ENCODE assay signal across 1 cellular context in the genomic region with DNA sequence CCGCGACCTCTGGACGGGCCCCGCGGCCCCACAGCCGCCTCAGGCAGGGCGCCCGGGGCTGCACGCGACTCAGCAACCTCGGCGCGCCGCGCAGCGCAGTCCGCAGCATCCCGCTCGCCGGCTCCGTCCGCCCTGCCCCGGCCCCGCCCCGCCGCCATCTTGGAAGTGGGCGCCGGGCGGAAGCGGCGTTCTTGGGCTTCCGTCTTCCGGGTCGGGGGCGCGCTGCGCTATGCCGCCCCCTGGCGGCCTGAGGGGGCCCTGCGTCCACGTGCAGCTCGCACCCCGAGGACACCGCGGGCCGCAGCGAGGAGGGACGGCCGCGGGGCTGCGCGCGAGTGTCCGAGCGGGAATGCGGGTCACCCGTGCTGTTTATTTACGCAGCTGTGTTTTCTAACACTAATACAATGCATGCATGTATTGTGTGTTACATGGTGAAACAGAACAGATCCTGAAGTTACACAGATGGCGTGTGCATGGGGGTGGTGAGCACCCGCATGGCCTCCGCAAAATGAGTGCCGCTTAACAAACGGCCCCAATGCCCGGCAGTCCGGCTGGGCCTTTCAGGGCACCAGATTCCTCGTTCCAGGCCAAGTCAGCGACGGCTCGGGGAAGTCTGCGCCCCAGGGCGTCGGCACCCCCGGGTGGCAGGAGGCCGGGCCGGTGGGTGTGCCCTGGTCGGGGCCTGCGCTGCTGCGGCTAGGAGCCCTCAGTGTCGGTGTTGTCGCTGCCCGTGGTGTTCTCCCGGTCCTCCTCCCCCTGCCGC.
A peak's percentile ranks its signal among the peaks of the same experiment; 100 is the strongest.
TF ChIP-seq lines count a peak whose summit lies in the region.

TSS of gene DNLZ (minus strand) at position 139 of the 763 bp plus-strand sequence. CDS start at position 109, 30 bp downstream.

TF ChIP-seq in GM12878, 131 proteins besides CTCF, POLR2A, EP300 and RAD21 (continued from another document and continues in another):
- no peak for TF ChIP-seq ZNF274 (IDR thresholded peaks at IDR 0.05; ENCODE audit: insufficient read depth, insufficient read length)
- TF ChIP-seq ASH2L (IDR thresholded peaks at IDR 0.05; ENCODE audit: borderline replicate concordance, low read depth), result 0 out of 2 replicates have a peak, but pooled peaks have one; percentile 17
- TF ChIP-seq, protein P1, sequence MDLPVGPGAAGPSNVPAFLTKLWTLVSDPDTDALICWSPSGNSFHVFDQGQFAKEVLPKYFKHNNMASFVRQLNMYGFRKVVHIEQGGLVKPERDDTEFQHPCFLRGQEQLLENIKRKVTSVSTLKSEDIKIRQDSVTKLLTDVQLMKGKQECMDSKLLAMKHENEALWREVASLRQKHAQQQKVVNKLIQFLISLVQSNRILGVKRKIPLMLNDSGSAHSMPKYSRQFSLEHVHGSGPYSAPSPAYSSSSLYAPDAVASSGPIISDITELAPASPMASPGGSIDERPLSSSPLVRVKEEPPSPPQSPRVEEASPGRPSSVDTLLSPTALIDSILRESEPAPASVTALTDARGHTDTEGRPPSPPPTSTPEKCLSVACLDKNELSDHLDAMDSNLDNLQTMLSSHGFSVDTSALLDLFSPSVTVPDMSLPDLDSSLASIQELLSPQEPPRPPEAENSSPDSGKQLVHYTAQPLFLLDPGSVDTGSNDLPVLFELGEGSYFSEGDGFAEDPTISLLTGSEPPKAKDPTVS (IDR thresholded peaks at IDR 0.05; ENCODE audit: low read depth, low read length), result 0 out of 2 replicates have a peak, but pooled peaks have one; percentile 34
- TF ChIP-seq HDGF (IDR thresholded peaks at IDR 0.05), result no peak
- TF ChIP-seq ZNF622 (IDR thresholded peaks at IDR 0.05), result no peak
- TF ChIP-seq DPF2 (IDR thresholded peaks at IDR 0.05), result peak; percentile 29
- TF ChIP-seq SP1 (IDR thresholded peaks at IDR 0.05; ENCODE audit: low read depth, low read length), result peak; percentile 60
- peak; percentile 38; the same call in 1 of the 2 replicates for TF ChIP-seq SMC3 (IDR thresholded peaks at IDR 0.05; ENCODE audit: borderline replicate concordance, low read length)
- no peak for TF ChIP-seq KAT2A (conservative IDR thresholded peaks at IDR 0.05; ENCODE audit: control insufficient read depth, low read depth, low read length)
- TF ChIP-seq CEBPB (IDR thresholded peaks at IDR 0.05; ENCODE audit: borderline replicate concordance in 1 of 2, low read depth in 2 of 2, low read length in 2 of 2), result no peak
- no peak for TF ChIP-seq ATF7 (IDR thresholded peaks at IDR 0.05; ENCODE audit: low read depth)
- TF ChIP-seq, protein P2, sequence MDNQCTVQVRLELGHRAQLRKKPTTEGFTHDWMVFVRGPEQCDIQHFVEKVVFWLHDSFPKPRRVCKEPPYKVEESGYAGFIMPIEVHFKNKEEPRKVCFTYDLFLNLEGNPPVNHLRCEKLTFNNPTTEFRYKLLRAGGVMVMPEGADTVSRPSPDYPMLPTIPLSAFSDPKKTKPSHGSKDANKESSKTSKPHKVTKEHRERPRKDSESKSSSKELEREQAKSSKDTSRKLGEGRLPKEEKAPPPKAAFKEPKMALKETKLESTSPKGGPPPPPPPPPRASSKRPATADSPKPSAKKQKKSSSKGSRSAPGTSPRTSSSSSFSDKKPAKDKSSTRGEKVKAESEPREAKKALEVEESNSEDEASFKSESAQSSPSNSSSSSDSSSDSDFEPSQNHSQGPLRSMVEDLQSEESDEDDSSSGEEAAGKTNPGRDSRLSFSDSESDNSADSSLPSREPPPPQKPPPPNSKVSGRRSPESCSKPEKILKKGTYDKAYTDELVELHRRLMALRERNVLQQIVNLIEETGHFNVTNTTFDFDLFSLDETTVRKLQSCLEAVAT (IDR thresholded peaks at IDR 0.05), result no peak
- TF ChIP-seq ELK1 (IDR thresholded peaks at IDR 0.05; ENCODE audit: low read depth, low read length), result 0 out of 2 replicates have a peak, but pooled peaks have one; percentile 55
- TF ChIP-seq NR2F1 (conservative IDR thresholded peaks at IDR 0.05), result peak; percentile 74
- peak; percentile 91 for TF ChIP-seq ZBTB33 (IDR thresholded peaks at IDR 0.05)
- TF ChIP-seq ZNF687 (IDR thresholded peaks at IDR 0.05), result peak; percentile 73; the same call in 1 of the 2 replicates
- no peak for TF ChIP-seq PAX8 (IDR thresholded peaks at IDR 0.05)
- TF ChIP-seq KDM1A (IDR thresholded peaks at IDR 0.05; ENCODE audit: borderline replicate concordance), result no peak
- no peak for TF ChIP-seq WRNIP1 (IDR thresholded peaks at IDR 0.05; ENCODE audit: borderline replicate concordance, low read depth, low read length)
- TF ChIP-seq, protein P3, sequence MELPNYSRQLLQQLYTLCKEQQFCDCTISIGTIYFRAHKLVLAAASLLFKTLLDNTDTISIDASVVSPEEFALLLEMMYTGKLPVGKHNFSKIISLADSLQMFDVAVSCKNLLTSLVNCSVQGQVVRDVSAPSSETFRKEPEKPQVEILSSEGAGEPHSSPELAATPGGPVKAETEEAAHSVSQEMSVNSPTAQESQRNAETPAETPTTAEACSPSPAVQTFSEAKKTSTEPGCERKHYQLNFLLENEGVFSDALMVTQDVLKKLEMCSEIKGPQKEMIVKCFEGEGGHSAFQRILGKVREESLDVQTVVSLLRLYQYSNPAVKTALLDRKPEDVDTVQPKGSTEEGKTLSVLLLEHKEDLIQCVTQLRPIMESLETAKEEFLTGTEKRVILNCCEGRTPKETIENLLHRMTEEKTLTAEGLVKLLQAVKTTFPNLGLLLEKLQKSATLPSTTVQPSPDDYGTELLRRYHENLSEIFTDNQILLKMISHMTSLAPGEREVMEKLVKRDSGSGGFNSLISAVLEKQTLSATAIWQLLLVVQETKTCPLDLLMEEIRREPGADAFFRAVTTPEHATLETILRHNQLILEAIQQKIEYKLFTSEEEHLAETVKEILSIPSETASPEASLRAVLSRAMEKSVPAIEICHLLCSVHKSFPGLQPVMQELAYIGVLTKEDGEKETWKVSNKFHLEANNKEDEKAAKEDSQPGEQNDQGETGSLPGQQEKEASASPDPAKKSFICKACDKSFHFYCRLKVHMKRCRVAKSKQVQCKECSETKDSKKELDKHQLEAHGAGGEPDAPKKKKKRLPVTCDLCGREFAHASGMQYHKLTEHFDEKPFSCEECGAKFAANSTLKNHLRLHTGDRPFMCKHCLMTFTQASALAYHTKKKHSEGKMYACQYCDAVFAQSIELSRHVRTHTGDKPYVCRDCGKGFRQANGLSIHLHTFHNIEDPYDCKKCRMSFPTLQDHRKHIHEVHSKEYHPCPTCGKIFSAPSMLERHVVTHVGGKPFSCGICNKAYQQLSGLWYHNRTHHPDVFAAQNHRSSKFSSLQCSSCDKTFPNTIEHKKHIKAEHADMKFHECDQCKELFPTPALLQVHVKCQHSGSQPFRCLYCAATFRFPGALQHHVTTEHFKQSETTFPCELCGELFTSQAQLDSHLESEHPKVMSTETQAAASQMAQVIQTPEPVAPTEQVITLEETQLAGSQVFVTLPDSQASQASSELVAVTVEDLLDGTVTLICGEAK (IDR thresholded peaks at IDR 0.05; ENCODE audit: borderline replicate concordance), result no peak
- TF ChIP-seq BMI1 (IDR thresholded peaks at IDR 0.05; ENCODE audit: borderline replicate concordance), result no peak
- TF ChIP-seq, protein P4, sequence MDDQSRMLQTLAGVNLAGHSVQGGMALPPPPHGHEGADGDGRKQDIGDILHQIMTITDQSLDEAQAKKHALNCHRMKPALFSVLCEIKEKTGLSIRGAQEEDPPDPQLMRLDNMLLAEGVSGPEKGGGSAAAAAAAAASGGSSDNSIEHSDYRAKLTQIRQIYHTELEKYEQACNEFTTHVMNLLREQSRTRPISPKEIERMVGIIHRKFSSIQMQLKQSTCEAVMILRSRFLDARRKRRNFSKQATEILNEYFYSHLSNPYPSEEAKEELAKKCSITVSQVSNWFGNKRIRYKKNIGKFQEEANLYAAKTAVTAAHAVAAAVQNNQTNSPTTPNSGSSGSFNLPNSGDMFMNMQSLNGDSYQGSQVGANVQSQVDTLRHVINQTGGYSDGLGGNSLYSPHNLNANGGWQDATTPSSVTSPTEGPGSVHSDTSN (IDR thresholded peaks at IDR 0.05; ENCODE audit: insufficient replicate concordance, low read depth, low read length), result no peak
- TF ChIP-seq EZH2 (IDR thresholded peaks at IDR 0.05; ENCODE audit: borderline replicate concordance, control insufficient read depth, low read depth, low read length), result no peak
- TF ChIP-seq, protein P5, sequence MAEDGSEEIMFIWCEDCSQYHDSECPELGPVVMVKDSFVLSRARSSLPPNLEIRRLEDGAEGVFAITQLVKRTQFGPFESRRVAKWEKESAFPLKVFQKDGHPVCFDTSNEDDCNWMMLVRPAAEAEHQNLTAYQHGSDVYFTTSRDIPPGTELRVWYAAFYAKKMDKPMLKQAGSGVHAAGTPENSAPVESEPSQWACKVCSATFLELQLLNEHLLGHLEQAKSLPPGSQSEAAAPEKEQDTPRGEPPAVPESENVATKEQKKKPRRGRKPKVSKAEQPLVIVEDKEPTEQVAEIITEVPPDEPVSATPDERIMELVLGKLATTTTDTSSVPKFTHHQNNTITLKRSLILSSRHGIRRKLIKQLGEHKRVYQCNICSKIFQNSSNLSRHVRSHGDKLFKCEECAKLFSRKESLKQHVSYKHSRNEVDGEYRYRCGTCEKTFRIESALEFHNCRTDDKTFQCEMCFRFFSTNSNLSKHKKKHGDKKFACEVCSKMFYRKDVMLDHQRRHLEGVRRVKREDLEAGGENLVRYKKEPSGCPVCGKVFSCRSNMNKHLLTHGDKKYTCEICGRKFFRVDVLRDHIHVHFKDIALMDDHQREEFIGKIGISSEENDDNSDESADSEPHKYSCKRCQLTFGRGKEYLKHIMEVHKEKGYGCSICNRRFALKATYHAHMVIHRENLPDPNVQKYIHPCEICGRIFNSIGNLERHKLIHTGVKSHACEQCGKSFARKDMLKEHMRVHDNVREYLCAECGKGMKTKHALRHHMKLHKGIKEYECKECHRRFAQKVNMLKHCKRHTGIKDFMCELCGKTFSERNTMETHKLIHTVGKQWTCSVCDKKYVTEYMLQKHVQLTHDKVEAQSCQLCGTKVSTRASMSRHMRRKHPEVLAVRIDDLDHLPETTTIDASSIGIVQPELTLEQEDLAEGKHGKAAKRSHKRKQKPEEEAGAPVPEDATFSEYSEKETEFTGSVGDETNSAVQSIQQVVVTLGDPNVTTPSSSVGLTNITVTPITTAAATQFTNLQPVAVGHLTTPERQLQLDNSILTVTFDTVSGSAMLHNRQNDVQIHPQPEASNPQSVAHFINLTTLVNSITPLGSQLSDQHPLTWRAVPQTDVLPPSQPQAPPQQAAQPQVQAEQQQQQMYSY (CRISPR knock-in tag; IDR thresholded peaks at IDR 0.05), result no peak
- TF ChIP-seq TCF12 (IDR thresholded peaks at IDR 0.05; ENCODE audit: low read depth, low read length), result no peak
- TF ChIP-seq, protein P6, sequence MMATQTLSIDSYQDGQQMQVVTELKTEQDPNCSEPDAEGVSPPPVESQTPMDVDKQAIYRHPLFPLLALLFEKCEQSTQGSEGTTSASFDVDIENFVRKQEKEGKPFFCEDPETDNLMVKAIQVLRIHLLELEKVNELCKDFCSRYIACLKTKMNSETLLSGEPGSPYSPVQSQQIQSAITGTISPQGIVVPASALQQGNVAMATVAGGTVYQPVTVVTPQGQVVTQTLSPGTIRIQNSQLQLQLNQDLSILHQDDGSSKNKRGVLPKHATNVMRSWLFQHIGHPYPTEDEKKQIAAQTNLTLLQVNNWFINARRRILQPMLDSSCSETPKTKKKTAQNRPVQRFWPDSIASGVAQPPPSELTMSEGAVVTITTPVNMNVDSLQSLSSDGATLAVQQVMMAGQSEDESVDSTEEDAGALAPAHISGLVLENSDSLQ (IDR thresholded peaks at IDR 0.05), result no peak
- TF ChIP-seq SMARCA5 (IDR thresholded peaks at IDR 0.05), result peak; percentile 79
